Comparison of ENCODE assay signal across 8 cellular contexts in genomic region chr1:51329443-51330325, GRCh38. TPM values are rescaled to one million over a fixed set of nuclear protein-coding genes. Genes with fewer than 3 reads are reported as not detected.
DNase-seq lines count a peak whose midpoint lies in the region; ATAC-seq, FAIRE-seq and TF ChIP-seq lines count a peak whose summit lies in the region.

No MANE protein-coding gene starts in this region.

- H3K4me3 Mint-ChIP-seq in activated CD4-positive, alpha-beta memory T cell treated with anti-CD3 and anti-CD28 coated beads for 36 hours: peak overlapping the region; percentile 39

- no peaks in the 10 kb centered on the region for H3K9me3 Mint-ChIP-seq in activated CD4-positive, alpha-beta memory T cell treated with anti-CD3 and anti-CD28 coated beads for 36 hours

- H3K9me3 ChIP-seq in iPS-15b (ENCODE audit: control insufficient read depth, insufficient read depth, low read length) (no peaks in the 10 kb centered on the region), stomach (no peaks in the 10 kb centered on the region)

- no peak overlapping the region for H3K9ac ChIP-seq in iPS-15b (ENCODE audit: low read depth, low read length)

- H3K27me3 ChIP-seq in iPS-15b (ENCODE audit: control insufficient read depth, insufficient read depth, low read length) (peaks cover 10% of the 10 kb centered on the region), stomach (peaks cover 0 to 26% (median 7%) of the 10 kb centered on the region in 3 donors)

- DNase-seq in SIG-M5 treated with dmso at 0.1 percent for 504 hours (lab: John Stamatoyannopoulos, UW; ENCODE audit: unreplicated experiment): peak; percentile 31
- DNase-seq in SIG-M5 (lab: John Stamatoyannopoulos, UW): no peak
- no peak for DNase-seq in activated CD4-positive, alpha-beta memory T cell treated with anti-CD3 and anti-CD28 coated beads for 36 hours
- DNase-seq in stomach: peak; percentile 94
- DNase-seq in H54 (ENCODE audit: insufficient read length, low spot score): no peak

- POLR2A ChIA-PET in activated CD4-positive, alpha-beta memory T cell treated with anti-CD3 and anti-CD28 coated beads for 36 hours (lab: Charles Lee): no interaction called here

- WGBS in stomach, 5 donors: 18 to 32% (median 30%) methylated on average over 15 to 26 of the region's 26 CpGs

- CTCF ChIA-PET in activated CD4-positive, alpha-beta memory T cell treated with anti-CD3 and anti-CD28 coated beads for 36 hours (lab: Charles Lee): interaction anchor here (0.8 to 1.2 kb wide), 2 partner anchors 33 to 136 kb away, joined by 3 to 4 read pairs; no protein-coding TSS in a partner anchor

- H3K4me1 ChIP-seq in iPS-15b (ENCODE audit: control insufficient read depth, insufficient read depth, low read length) (peaks cover 5% of the 10 kb centered on the region), stomach (peaks cover 7 to 26% (median 22%) of the 10 kb centered on the region in 4 donors)

- no peak for ATAC-seq in GM19455 (IDR thresholded peaks at IDR 0.05; ENCODE audit: unreplicated experiment)
- no peak for ATAC-seq in HG02970 (IDR thresholded peaks at IDR 0.05; ENCODE audit: low FRiP score, unreplicated experiment)

- FAIRE-seq in H54 (lab: Jason Lieb, UNC): no peak

- H3K36me3 Mint-ChIP-seq in activated CD4-positive, alpha-beta memory T cell treated with anti-CD3 and anti-CD28 coated beads for 36 hours: no peaks in the 10 kb centered on the region

- TF ChIP-seq POLR2A in stomach (IDR thresholded peaks at IDR 0.05) (peak in 1 of 4 donors; percentile 82), H54 (IDR thresholded peaks at IDR 0.05; ENCODE audit: low read depth, low read length) (no peak)

- H3K27ac ChIP-seq in stomach: peak overlapping the region; percentile 82 to 93 (median 85)

- H3K4me1 Mint-ChIP-seq in activated CD4-positive, alpha-beta memory T cell treated with anti-CD3 and anti-CD28 coated beads for 36 hours (ENCODE audit: low read depth): peaks cover 18% of the 10 kb centered on the region

- no peaks in the 10 kb centered on the region for H3K36me3 ChIP-seq in iPS-15b (ENCODE audit: control insufficient read depth, insufficient read depth, low read length)
- no peaks in the 10 kb centered on the region for H3K36me3 ChIP-seq in stomach

- H3K4me3 ChIP-seq in iPS-15b (ENCODE audit: low read depth, low read length): peak overlapping the region; percentile 35
- peak overlapping the region; percentile 34 to 59 (median 46) for H3K4me3 ChIP-seq in stomach

- TF ChIP-seq EP300 in stomach (IDR thresholded peaks at IDR 0.05): no peak

- intact Hi-C loops in activated CD4-positive, alpha-beta memory T cell treated with anti-CD3 and anti-CD28 coated beads for 36 hours (cut with micrococcal nuclease): loop anchor here (10.0 kb wide), 1 partner anchor 205 kb away; no protein-coding TSS in a partner anchor
- intact Hi-C loops in stomach (cut with DNase I; ENCODE audit: low total_unique reads): no loop called here

- no peak for TF ChIP-seq CTCF in stomach (IDR thresholded peaks at IDR 0.05)

- peaks cover 29% of the 10 kb centered on the region for H3K27me3 Mint-ChIP-seq in activated CD4-positive, alpha-beta memory T cell treated with anti-CD3 and anti-CD28 coated beads for 36 hours

- no peak overlapping the region for H3K27ac Mint-ChIP-seq in activated CD4-positive, alpha-beta memory T cell treated with anti-CD3 and anti-CD28 coated beads for 36 hours

RNA-seq across cellular contexts. Expression of gene TTC39A, which starts 0.7 kb away (rescaled TPM):
- under 1 TPM in 1 of 2 experiments, not detected in 1; 0.19 TPM for total RNA-seq in activated CD4-positive, alpha-beta memory T cell treated with anti-CD3 and anti-CD28 coated beads for 36 hours
- total RNA-seq in stomach: 100 to 1,000 TPM in 1 of 5 donors, 10 to 100 TPM in 4; 19.3 to 159 (median 33.6) TPM
- 10 to 100 TPM in 2 of 3 donors, 1 to 10 TPM in 1; 8.3 to 59.3 (median 21.6) TPM for polyA plus RNA-seq in stomach

Comparison
In these comparisons a context has a peak if more than half of its experiments do, and no peak if none do; other contexts are left out.
1. DNase-seq: peak in SIG-M5 treated with dmso at 0.1 percent for 504 hours (single experiment) and stomach (single experiment); none in SIG-M5 (single experiment), activated CD4-positive, alpha-beta memory T cell treated with anti-CD3 and anti-CD28 coated beads for 36 hours (single experiment) and H54 (single experiment).
2. RNA of gene TTC39A, which starts 0.7 kb away (total RNA-seq): 19.3 to 159 TPM in stomach; 0.19 TPM in activated CD4-positive, alpha-beta memory T cell treated with anti-CD3 and anti-CD28 coated beads for 36 hours; every median in the first group is over 10 times any median in the second.